In the genomic region with DNA sequence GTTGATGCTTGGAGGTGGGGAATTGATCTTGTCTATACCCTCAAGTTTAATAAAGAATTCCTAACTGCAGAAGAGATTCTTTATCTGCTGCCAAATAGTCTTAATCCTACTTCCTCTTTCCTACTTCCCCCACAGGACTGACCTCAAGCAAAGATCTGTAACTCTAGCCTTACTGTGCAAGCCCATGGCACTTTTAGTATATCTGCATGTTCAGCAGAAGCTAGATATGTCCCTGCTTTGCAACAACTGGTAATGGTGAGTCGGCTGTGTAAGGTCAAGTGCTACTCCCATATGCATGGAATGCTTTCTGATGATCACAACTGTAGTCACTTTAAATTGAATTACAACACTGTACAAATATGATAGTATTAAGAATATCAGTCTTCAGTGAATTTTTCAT, we compare ENCODE assay signal across 17 cellular contexts. TPM values are rescaled to one million over a fixed set of nuclear protein-coding genes. Genes with fewer than 3 reads are reported as not detected.
DNase-seq lines count a peak whose midpoint lies in the region; ATAC-seq and TF ChIP-seq lines count a peak whose summit lies in the region.
"Had no signal": no experiment of that assay in that cellular context is flagged by ENCODE, and none has a peak within 500 bp of the region (broad histone marks: within the 10 kb centered on the region; RNA-seq: fewer than 3 reads in every experiment).

No MANE protein-coding gene starts in this region.

- H3K9me3 ChIP-seq in neuronal stem cell (replicated peaks in 1 of 2; ENCODE audit: control insufficient read depth in 2 of 2, insufficient read depth in 1 of 2, low read depth in 1 of 2, low read length in 2 of 2) = no peaks in the 10 kb centered on the region
- H3K9me3 ChIP-seq: adrenal gland, sigmoid colon had no signal

- no peaks in the 10 kb centered on the region for H3K36me3 ChIP-seq in neuronal stem cell (replicated peaks in 1 of 2; ENCODE audit: control insufficient read depth in 2 of 2, insufficient read depth in 2 of 2, low read length in 2 of 2)
- H3K36me3 ChIP-seq in GM23338 (ENCODE audit: insufficient read depth) = no peaks in the 10 kb centered on the region
- H3K36me3 ChIP-seq: adrenal gland, sigmoid colon had no signal

- H2AFZ ChIP-seq in neuronal stem cell (ENCODE audit: low read length) = no peak overlapping the region
- no peak overlapping the region for H2AFZ ChIP-seq in GM23338

- H3K14ac ChIP-seq in neuronal stem cell (ENCODE audit: low read length) = no peak overlapping the region

- H2BK5ac ChIP-seq in neuronal stem cell (ENCODE audit: low read length) = no peak overlapping the region

- no peak overlapping the region for H3K23ac ChIP-seq in neuronal stem cell (ENCODE audit: low read depth, low read length, poor library complexity)

- H3K4me3 Mint-ChIP-seq in memory B cell (no peak overlapping the region), GM23338 (no peak overlapping the region)
- H3K4me3 Mint-ChIP-seq: activated CD8-positive, alpha-beta T cell treated with anti-CD3 and anti-CD28 coated beads, Interleukin-2, amount 10 ng/mL, durations not matched to agents 7 days and 5 days had no signal

- H4K8ac ChIP-seq in neuronal stem cell (ENCODE audit: low read depth, low read length) = no peak overlapping the region

- H2AK5ac ChIP-seq in neuronal stem cell (ENCODE audit: low read depth, low read length) = no peak overlapping the region

- H3K27ac Mint-ChIP-seq in memory B cell (no peak overlapping the region), GM23338 (no peak overlapping the region)
- H3K27ac Mint-ChIP-seq: activated CD8-positive, alpha-beta T cell treated with anti-CD3 and anti-CD28 coated beads, Interleukin-2, amount 10 ng/mL, durations not matched to agents 7 days and 5 days had no signal

- no peak overlapping the region for H2BK12ac ChIP-seq in neuronal stem cell (ENCODE audit: low read length)

- H3K27ac ChIP-seq in neuronal stem cell (replicated peaks; ENCODE audit: low read length) (no peak overlapping the region), GM23338 (ENCODE audit: low read depth) (no peak overlapping the region), RWPE1 (no peak overlapping the region)
- H3K27ac ChIP-seq: adrenal gland, sigmoid colon, SK-N-MC had no signal

- H3K36me3 Mint-ChIP-seq in memory B cell (no peaks in the 10 kb centered on the region), GM23338 (ENCODE audit: low read depth) (no peaks in the 10 kb centered on the region)

- H3K4ac ChIP-seq in neuronal stem cell (ENCODE audit: low read length) = no peak overlapping the region

- H3K79me2 ChIP-seq in GM23338 (replicated peaks; ENCODE audit: insufficient read depth) = no peaks in the 10 kb centered on the region

- no peak overlapping the region for H2BK15ac ChIP-seq in neuronal stem cell (ENCODE audit: low read length)

- H3K4me2 ChIP-seq in neuronal stem cell (ENCODE audit: insufficient read depth, low read length, poor library complexity, severe bottlenecking) (no peak overlapping the region), GM23338 (no peak overlapping the region)

- H3K4me3 ChIP-seq in neuronal stem cell (ENCODE audit: low read length in 2 of 2) (no peak overlapping the region), GM23338 (no peak overlapping the region)
- H3K4me3 ChIP-seq: adrenal gland, sigmoid colon, SK-N-MC had no signal

- ATAC-seq in memory B cell (ENCODE audit: low read depth) = peak; percentile 47
- no peak for ATAC-seq in GM23338
- ATAC-seq: activated CD8-positive, alpha-beta T cell treated with anti-CD3 and anti-CD28 coated beads, Interleukin-2, amount 10 ng/mL, durations not matched to agents 7 days and 5 days had no signal

- no peaks in the 10 kb centered on the region for H3K9me3 Mint-ChIP-seq in memory B cell
- H3K9me3 Mint-ChIP-seq in GM23338 = peaks cover 4% of the 10 kb centered on the region; the same call in 1 of the 3 replicates

- CTCF ChIA-PET in RWPE1 (lab: Yijun Ruan, JAX) = interaction anchor here (0.7 kb wide), 1 partner anchor 284 kb away, joined by 4 read pairs; no protein-coding TSS in a partner anchor

- H3F3A ChIP-seq in GM23338 (replicated peaks; ENCODE audit: low read depth) = no peaks in the 10 kb centered on the region

- H2BK120ac ChIP-seq in neuronal stem cell (ENCODE audit: low read depth, low read length) = no peak overlapping the region

- WGBS in neuronal stem cell (ENCODE audit: extremely low coverage in 2 of 2, insufficient read length in 2 of 2, insufficient replicate concordance in 1 of 2), 2 donors = no CpG with 5 or more reads among the region's 1 CpG

- no peaks in the 10 kb centered on the region for H3K27me3 Mint-ChIP-seq in memory B cell
- no peaks in the 10 kb centered on the region for H3K27me3 Mint-ChIP-seq in GM23338 (ENCODE audit: insufficient read depth, low read depth, poor library complexity)

- TF ChIP-seq CTCF in GM23338 (conservative IDR thresholded peaks at IDR 0.05; ENCODE audit: low read depth in 2 of 2) = no peak
- no peak for TF ChIP-seq CTCF in RWPE1 (conservative IDR thresholded peaks at IDR 0.05; ENCODE audit: low read depth)

- H3K9ac ChIP-seq in neuronal stem cell (ENCODE audit: low read depth, low read length, poor library complexity) = no peak overlapping the region

- DNase-seq in EL (peak; percentile 46), LHCN-M2 (ENCODE audit: low read depth) (peak; percentile 43), amniotic epithelial cell (ENCODE audit: low read depth) (peak; percentile 10), memory B cell (ENCODE audit: low spot score in 2 of 2) (no peak), neuronal stem cell (ENCODE audit: low spot score) (no peak), GM23338 (ENCODE audit: low spot score) (no peak), glomerular visceral epithelial cell (ENCODE audit: extremely low spot score) (no peak), RWPE1 (ENCODE audit: low spot score) (no peak)
- DNase-seq: activated CD8-positive, alpha-beta T cell treated with anti-CD3 and anti-CD28 coated beads, Interleukin-2, amount 10 ng/mL, durations not matched to agents 7 days and 5 days; COR-L47; erythroblast; H7; NCI-H2029; sigmoid colon; stimulated activated CD8-positive, alpha-beta memory T cell treated with anti-CD3 and anti-CD28 coated beads, Interleukin-4, amount 100 ng/mL, for 48 hours had no signal

- H3K9me2 ChIP-seq in GM23338 (ENCODE audit: insufficient read depth) = peaks cover 3% of the 10 kb centered on the region; the same call in 1 of the 2 replicates

- H3K18ac ChIP-seq in neuronal stem cell (ENCODE audit: low read length) = no peak overlapping the region

- H3K79me1 ChIP-seq in neuronal stem cell (ENCODE audit: low read depth, low read length) = no peaks in the 10 kb centered on the region

- H3K4me1 Mint-ChIP-seq in memory B cell = peaks cover 7% of the 10 kb centered on the region
- H3K4me1 Mint-ChIP-seq in GM23338 = no peaks in the 10 kb centered on the region

- H3K27me3 ChIP-seq in neuronal stem cell (ENCODE audit: control insufficient read depth in 3 of 3, insufficient read depth in 3 of 3, low read depth in 1 of 3, low read length in 3 of 3) (no peaks in the 10 kb centered on the region), GM23338 (ENCODE audit: insufficient read depth) (no peaks in the 10 kb centered on the region)
- H3K27me3 ChIP-seq: adrenal gland, sigmoid colon had no signal

- no peaks in the 10 kb centered on the region for H4K20me1 ChIP-seq in GM23338 (replicated peaks; ENCODE audit: insufficient read depth)

- H3K4me1 ChIP-seq in neuronal stem cell (ENCODE audit: control insufficient read depth in 2 of 2, insufficient read depth in 1 of 2, low read depth in 1 of 2, low read length in 2 of 2) (no peaks in the 10 kb centered on the region), GM23338 (ENCODE audit: insufficient read depth) (no peaks in the 10 kb centered on the region)
- H3K4me1 ChIP-seq: adrenal gland, sigmoid colon had no signal

- no peak overlapping the region for H4K91ac ChIP-seq in neuronal stem cell (ENCODE audit: low read depth, low read length, poor library complexity)

- POLR2A ChIA-PET in RWPE1 (lab: Yijun Ruan, JAX; ENCODE audit: low non-redundant PET) = no interaction called here

TF ChIP-seq in GM23338, 12 proteins besides CTCF, POLR2A, EP300 and RAD21 (continues in another document):
- TF ChIP-seq POLR2AphosphoS5 (IDR thresholded peaks at IDR 0.05; ENCODE audit: low read depth) = no peak
- no peak for TF ChIP-seq CREB1 (CRISPR knock-in tag; IDR thresholded peaks at IDR 0.05; ENCODE audit: low read depth)
- TF ChIP-seq NANOG (IDR thresholded peaks at IDR 0.05; ENCODE audit: borderline replicate concordance) = no peak
- no peak for TF ChIP-seq JUNB (IDR thresholded peaks at IDR 0.05; ENCODE audit: unreplicated experiment)

RNA-seq across cellular contexts. Expression of a gene that starts 26.3 kb away (rescaled TPM):
- 57.3 and 63.1 TPM in 2 replicates for total RNA-seq in LHCN-M2 (2014; rRNA removed)
- 15.1 TPM for polyA plus RNA-seq in LHCN-M2 (2012)
- polyA plus RNA-seq in neuronal stem cell (2013, experiment 1 of 2) = 36.4 TPM
- 36.7 TPM for polyA plus RNA-seq in neuronal stem cell (2013, experiment 2 of 2)
- 72.4 and 91.9 TPM in 2 replicates for total RNA-seq in GM23338 (2014; rRNA removed; shearing (Covaris generic))
- 20.1 and 22.1 TPM in 2 replicates for polyA plus RNA-seq in GM23338 (2016; fragmentation: Nextera tagmentation; extraction: Ambion mirVana)

RNA-seq across cellular contexts. Expression of a gene that starts 52.7 kb away (rescaled TPM):
- 5.6 and 8.2 TPM in 2 replicates for total RNA-seq in LHCN-M2 (2014; rRNA removed)
- 0.43 TPM for polyA plus RNA-seq in LHCN-M2 (2012)
- 13.5 TPM for polyA plus RNA-seq in neuronal stem cell (2013, experiment 1 of 2)
- polyA plus RNA-seq in neuronal stem cell (2013, experiment 2 of 2) = 14.7 TPM
- 37.5 and 46.3 TPM in 2 replicates for total RNA-seq in GM23338 (2014; rRNA removed; shearing (Covaris generic))
- 15.1 and 25.6 TPM in 2 replicates for polyA plus RNA-seq in GM23338 (2016; fragmentation: Nextera tagmentation; extraction: Ambion mirVana)

Comparison
In these comparisons a context has a peak if more than half of its experiments do, and no peak if none do; other contexts are left out.
1. DNase-seq: peak in EL (single experiment), LHCN-M2 (single experiment) and amniotic epithelial cell (single experiment); none in memory B cell (0 of 2), neuronal stem cell (single experiment), GM23338 (single experiment), glomerular visceral epithelial cell (single experiment) and RWPE1 (single experiment).